23 cellular contexts compared by ENCODE assay signal in the genomic region with DNA sequence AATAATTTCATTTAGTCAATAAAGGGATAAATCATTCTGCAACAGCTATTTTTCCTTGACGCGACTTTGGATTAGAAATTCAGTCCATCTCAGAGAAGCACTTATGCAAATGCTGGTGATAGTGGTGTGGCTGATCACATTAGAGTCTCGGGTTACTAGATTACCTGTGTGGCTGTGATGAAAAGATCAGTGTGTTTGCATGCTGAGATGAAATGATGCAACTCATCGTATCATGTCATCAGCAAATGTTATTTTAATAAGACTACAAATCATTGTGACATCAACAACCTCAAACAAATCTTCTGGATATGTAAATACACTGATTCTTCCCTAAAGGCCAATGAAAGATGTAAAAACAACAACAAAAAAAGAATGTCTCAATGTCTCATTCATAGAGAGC.
DNase-seq lines count a peak whose midpoint lies in the region; ATAC-seq lines count a peak whose summit lies in the region.
"Had no signal": no experiment of that assay in that cellular context is flagged by ENCODE, and none has a peak within 500 bp of the region (broad histone marks: within the 10 kb centered on the region; RNA-seq: fewer than 3 reads in every experiment).

No MANE protein-coding gene starts in this region.

- no peak overlapping the region for H3K4me3 ChIP-seq in iPS DF 6.9 (ENCODE audit: low read length)
- H3K4me3 ChIP-seq: A549, GM23248, lower lobe of right lung, Peyer's patch, transverse colon had no signal

- no peaks in the 10 kb centered on the region for H3K36me3 ChIP-seq in iPS DF 6.9 (ENCODE audit: control insufficient read depth, insufficient read depth, low read length)
- H3K36me3 ChIP-seq: lower lobe of right lung, Peyer's patch, transverse colon had no signal

- H3K27ac ChIP-seq in iPS DF 6.9 (ENCODE audit: low read length) = no peak overlapping the region
- H3K27ac ChIP-seq: A549, GM23248, lower lobe of right lung, Peyer's patch, transverse colon had no signal

- peak; percentile 30 to 41 for DNase-seq in SHP77 (lab: John Stamatoyannopoulos, UW)
- no peak for DNase-seq in SHP77 treated with DMSO at 0.1 percent for 48 hours (lab: John Stamatoyannopoulos, UW)
- DNase-seq in NCI-H1436 (lab: John Stamatoyannopoulos, UW) = peak; percentile 65
- peak; percentile 80 for DNase-seq in NCI-H748 treated with DMSO at 0.1 percent for 48 hours (lab: John Stamatoyannopoulos, UW)
- peak; percentile 11 for DNase-seq in iPS DF 6.9 (ENCODE audit: low read depth, low spot score)
- DNase-seq in AG08395 (ENCODE audit: low spot score) = no peak
- no peak for DNase-seq in stimulated activated CD4-positive, alpha-beta T cell treated with anti-CD3 and anti-CD28 coated beads, Interleukin-2, amount 100 ng/mL, for 48 hours
- DNase-seq: activated CD4-positive, alpha-beta T cell treated with anti-CD3 and anti-CD28 coated beads, Interleukin-2, amount 50 U/mL, for 1 hour; activated naive CD4-positive, alpha-beta T cell; anterior cingulate cortex; cerebellar nuclear complex; effector CD4-positive, alpha-beta T cell; GM23248; head of caudate nucleus; islet precursor cell; lower lobe of right lung; NCI-H446; Peyer's patch; stimulated activated CD4-positive, alpha-beta T cell treated with anti-CD3 and anti-CD28 coated beads, Interleukin-15, amount 100 ng/mL, for 24 hours; stimulated activated naive CD4-positive, alpha-beta T cell treated with Interleukin-2 at 50 U/mL for 16 hours; transverse colon had no signal

- no peaks in the 10 kb centered on the region for H3K4me1 ChIP-seq in iPS DF 6.9 (ENCODE audit: control insufficient read depth, insufficient read depth, low read length)
- H3K4me1 ChIP-seq: A549, lower lobe of right lung, Peyer's patch, transverse colon had no signal

- no peaks in the 10 kb centered on the region for H3K9me3 ChIP-seq in iPS DF 6.9 (ENCODE audit: control insufficient read depth, insufficient read depth, low read length)
- H3K9me3 ChIP-seq: A549, lower lobe of right lung, Peyer's patch, transverse colon had no signal

- ATAC-seq in HG03175 (IDR thresholded peaks at IDR 0.05; ENCODE audit: unreplicated experiment) = no peak
- ATAC-seq: A549, lower lobe of right lung had no signal

- H3K27me3 ChIP-seq in iPS DF 6.9 (ENCODE audit: control insufficient read depth, insufficient read depth, low read length) = no peaks in the 10 kb centered on the region
- H3K27me3 ChIP-seq: Peyer's patch, transverse colon had no signal

- WGBS in iPS DF 6.9 (ENCODE audit: insufficient coverage, insufficient read length) = no CpG with 5 or more reads among the region's 4 CpGs

Comparison
In these comparisons a context has a peak if more than half of its experiments do, and no peak if none do; other contexts are left out.
1. DNase-seq: peak in SHP77 (2 of 2), NCI-H1436 (single experiment), NCI-H748 treated with DMSO at 0.1 percent for 48 hours (single experiment) and iPS DF 6.9 (single experiment); none in SHP77 treated with DMSO at 0.1 percent for 48 hours (single experiment), AG08395 (single experiment) and stimulated activated CD4-positive, alpha-beta T cell treated with anti-CD3 and anti-CD28 coated beads, Interleukin-2, amount 100 ng/mL, for 48 hours (0 of 2).